ENCODE assay signal across 4 cellular contexts in the genomic region with DNA sequence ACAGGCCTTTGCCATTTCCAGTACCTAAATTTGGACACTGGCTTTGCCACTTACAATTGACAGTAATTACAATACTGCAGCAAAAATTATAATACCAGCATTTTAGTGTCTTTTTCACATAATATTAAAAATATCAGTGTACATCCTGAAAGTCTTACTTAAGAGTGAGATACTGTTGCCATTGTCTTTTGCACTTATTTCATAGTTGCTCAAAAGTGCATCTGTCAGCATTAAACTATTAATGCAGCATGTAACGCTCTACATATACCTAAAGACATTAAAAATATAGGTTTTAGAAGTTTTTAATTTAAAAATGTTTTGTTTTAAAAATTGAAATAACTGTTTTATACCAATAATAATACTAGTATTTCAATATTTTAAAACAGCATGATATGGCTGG.
TF ChIP-seq lines count a peak whose summit lies in the region.

No MANE protein-coding gene starts in this region.

TF ChIP-seq in A549, 52 proteins besides CTCF, POLR2A, EP300 and RAD21:
- TF ChIP-seq MAFK (IDR thresholded peaks at IDR 0.05; ENCODE audit: partially characterized antibody) = peak; percentile 81

TF ChIP-seq in IMR-90, 13 proteins besides CTCF, POLR2A, EP300 and RAD21:
- peak; percentile 86 for TF ChIP-seq MAFK (IDR thresholded peaks at IDR 0.05; ENCODE audit: low read depth, low read length)

TF ChIP-seq in K562, 482 proteins besides CTCF, POLR2A, EP300 and RAD21:
- peak; percentile 12; the same call in 1 of the 2 replicates for TF ChIP-seq ZNF316 (IDR thresholded peaks at IDR 0.05)
- TF ChIP-seq MAFF (IDR thresholded peaks at IDR 0.05; ENCODE audit: low read length) = 0 out of 2 replicates have a peak, but pooled peaks have one; percentile 4

TF ChIP-seq in HepG2, 621 proteins besides CTCF, POLR2A, EP300 and RAD21:
- peak; percentile 41 to 82; a peak in 3 of 4 replicates for TF ChIP-seq MAFK (conservative IDR thresholded peaks at IDR 0.05 in 1 of 2, IDR thresholded peaks at IDR 0.05 in 1 of 2; ENCODE audit: low read length in 2 of 2)
- TF ChIP-seq MAFF (IDR thresholded peaks at IDR 0.05; ENCODE audit: low read depth, low read length) = peak; percentile 75
